In genomic region chr20:10674684-10675455, GRCh38 we compare ENCODE assay signal across 1 cellular context.
TF ChIP-seq lines count a peak whose summit lies in the region.

No MANE protein-coding gene starts in this region.

TF ChIP-seq in HepG2, 621 proteins besides CTCF, POLR2A, EP300 and RAD21 (continued from another document and continues in another):
- TF ChIP-seq SAFB2 (CRISPR knock-in tag; IDR thresholded peaks at IDR 0.05; ENCODE audit: borderline replicate concordance, low read depth) (no peak; the same call in 1 of the 2 replicates), TP53 (CRISPR knock-in tag; conservative IDR thresholded peaks at IDR 0.05) (no peak), SMYD3 (CRISPR knock-in tag; IDR thresholded peaks at IDR 0.05) (0 out of 2 replicates have a peak, but pooled peaks have one; percentile 56), ATAD3A (CRISPR knock-in tag; IDR thresholded peaks at IDR 0.05) (no peak), ZFX (CRISPR knock-in tag; IDR thresholded peaks at IDR 0.05; ENCODE audit: low read depth) (peak; percentile 34; the same call in 1 of the 2 replicates), REL (CRISPR knock-in tag; conservative IDR thresholded peaks at IDR 0.05) (0 out of 2 replicates have a peak, but pooled peaks have one; percentile 53), NR2C2 (CRISPR knock-in tag; IDR thresholded peaks at IDR 0.05; ENCODE audit: borderline replicate concordance) (peak; percentile 43; the same call in 1 of the 2 replicates), ZNF280D (CRISPR knock-in tag; IDR thresholded peaks at IDR 0.05) (peak; percentile 74; the same call in 1 of the 2 replicates), ZFP82 (CRISPR knock-in tag; IDR thresholded peaks at IDR 0.05; ENCODE audit: borderline replicate concordance) (no peak), RFX5 (IDR thresholded peaks at IDR 0.05; ENCODE audit: low read depth, low read length) (no peak), SIN3A (IDR thresholded peaks at IDR 0.05; ENCODE audit: borderline replicate concordance, low read depth, low read length) (peak; percentile 45; the same call in 1 of the 2 replicates), BCL6 (CRISPR knock-in tag; IDR thresholded peaks at IDR 0.05) (peak; percentile 70), ZNF691 (CRISPR knock-in tag; IDR thresholded peaks at IDR 0.05; ENCODE audit: borderline replicate concordance, low read depth) (peak; percentile 68; the same call in 1 of the 2 replicates), ZNF3 (CRISPR knock-in tag; IDR thresholded peaks at IDR 0.05) (no peak), ZNF768 (CRISPR knock-in tag; IDR thresholded peaks at IDR 0.05) (peak; percentile 86), ADNP (CRISPR knock-in tag; IDR thresholded peaks at IDR 0.05) (no peak), TBX3 (IDR thresholded peaks at IDR 0.05; ENCODE audit: borderline replicate concordance) (no peak), ZFAT (CRISPR knock-in tag; conservative IDR thresholded peaks at IDR 0.05) (peak; percentile 71; the same call in 1 of the 2 replicates), POGZ (CRISPR knock-in tag; IDR thresholded peaks at IDR 0.05) (0 out of 2 replicates have a peak, but pooled peaks have one; percentile 39), GLI4 (CRISPR knock-in tag; IDR thresholded peaks at IDR 0.05; ENCODE audit: borderline replicate concordance) (no peak; the same call in 1 of the 2 replicates), ASH2L (IDR thresholded peaks at IDR 0.05; ENCODE audit: insufficient read length, low read depth, low read length) (no peak), HNRNPLL (IDR thresholded peaks at IDR 0.05; ENCODE audit: low read depth, low read length, poor library complexity, severe bottlenecking) (peak; percentile 21), ZNF569 (CRISPR knock-in tag; IDR thresholded peaks at IDR 0.05; ENCODE audit: borderline replicate concordance) (no peak), ZNF761 (CRISPR knock-in tag; conservative IDR thresholded peaks at IDR 0.05) (peak; percentile 79), PAF1 (CRISPR knock-in tag; IDR thresholded peaks at IDR 0.05) (no peak), AHR (CRISPR knock-in tag; IDR thresholded peaks at IDR 0.05) (0 out of 2 replicates have a peak, but pooled peaks have one; percentile 44), SP140L (CRISPR knock-in tag; IDR thresholded peaks at IDR 0.05; ENCODE audit: borderline replicate concordance) (no peak), ZNF251 (CRISPR knock-in tag; IDR thresholded peaks at IDR 0.05) (peak; percentile 78; the same call in 1 of the 2 replicates), ZNF549 (CRISPR knock-in tag; IDR thresholded peaks at IDR 0.05) (no peak), MYC (CRISPR knock-in tag; IDR thresholded peaks at IDR 0.05; ENCODE audit: borderline replicate concordance) (no peak; the same call in 1 of the 2 replicates), MEIS2 (CRISPR knock-in tag; IDR thresholded peaks at IDR 0.05) (no peak), CSRNP2 (CRISPR knock-in tag; conservative IDR thresholded peaks at IDR 0.05; ENCODE audit: low read depth) (no peak), POGK (CRISPR knock-in tag; conservative IDR thresholded peaks at IDR 0.05) (peak; percentile 79), DNMT3B (CRISPR knock-in tag; conservative IDR thresholded peaks at IDR 0.05) (no peak; the same call in 1 of the 2 replicates), ZNF781 (CRISPR knock-in tag; IDR thresholded peaks at IDR 0.05; ENCODE audit: borderline replicate concordance, not compliant biosample characterization) (peak; percentile 39), ZNF350 (CRISPR knock-in tag; IDR thresholded peaks at IDR 0.05; ENCODE audit: borderline replicate concordance, low read depth) (peak; percentile 86), ZFP37 (CRISPR knock-in tag; IDR thresholded peaks at IDR 0.05; ENCODE audit: borderline replicate concordance) (0 out of 2 replicates have a peak, but pooled peaks have one; percentile 16), IRF2 (CRISPR knock-in tag; IDR thresholded peaks at IDR 0.05) (no peak), PHF5A (CRISPR knock-in tag; IDR thresholded peaks at IDR 0.05; ENCODE audit: low read depth, unreplicated experiment) (peak; percentile 54), PREB (CRISPR knock-in tag; IDR thresholded peaks at IDR 0.05) (no peak), MBD4 (IDR thresholded peaks at IDR 0.05; ENCODE audit: borderline replicate concordance, low read length) (no peak), MTA1 (CRISPR knock-in tag; IDR thresholded peaks at IDR 0.05; ENCODE audit: borderline replicate concordance) (peak; percentile 67; the same call in 1 of the 2 replicates), AKAP8 (CRISPR knock-in tag; IDR thresholded peaks at IDR 0.05) (no peak), ATF4 (CRISPR knock-in tag; IDR thresholded peaks at IDR 0.05) (peak in 1 of 2 experiments; percentile 32; a peak in 1 of 4 replicates), ZNF121 (CRISPR knock-in tag; IDR thresholded peaks at IDR 0.05) (no peak), ZFYVE20 (CRISPR knock-in tag; IDR thresholded peaks at IDR 0.05; ENCODE audit: borderline replicate concordance, low read depth) (no peak), TCF12 (IDR thresholded peaks at IDR 0.05) (no peak), TCF12 (CRISPR knock-in tag; IDR thresholded peaks at IDR 0.05) (no peak), ZNF841 (CRISPR knock-in tag; IDR thresholded peaks at IDR 0.05; ENCODE audit: borderline replicate concordance) (no peak), SNAPC4 (CRISPR knock-in tag; IDR thresholded peaks at IDR 0.05) (peak; percentile 57; the same call in 1 of the 2 replicates), ISX (CRISPR knock-in tag; conservative IDR thresholded peaks at IDR 0.05) (no peak; the same call in 1 of the 2 replicates), MATR3 (CRISPR knock-in tag; IDR thresholded peaks at IDR 0.05) (no peak), ZNF878 (CRISPR knock-in tag; IDR thresholded peaks at IDR 0.05) (no peak), MEIS1 (CRISPR knock-in tag; IDR thresholded peaks at IDR 0.05; ENCODE audit: borderline replicate concordance) (no peak), FOXJ3 (CRISPR knock-in tag; IDR thresholded peaks at IDR 0.05; ENCODE audit: borderline replicate concordance) (no peak)
